ENCODE assay signal across 1 cellular context in genomic region chr15:38412466-38412865, GRCh38.
TF ChIP-seq lines count a peak whose summit lies in the region.

No MANE protein-coding gene starts in this region.

TF ChIP-seq in SK-N-SH, 30 proteins besides CTCF, POLR2A, EP300 and RAD21 (continued from another document):
- TF ChIP-seq RCOR1 (IDR thresholded peaks at IDR 0.05; ENCODE audit: low read length), result no peak
